8 cellular contexts compared by ENCODE assay signal in genomic region chr1:93908394-93909145, GRCh38. TPM values are rescaled to one million over a fixed set of nuclear protein-coding genes. Genes with fewer than 3 reads are reported as not detected.
DNase-seq lines count a peak whose midpoint lies in the region; ATAC-seq and TF ChIP-seq lines count a peak whose summit lies in the region.

No MANE protein-coding gene starts in this region.

- 0 to 1% (median 0%) methylated on average over 33 to 49 of the region's 49 CpGs for WGBS in spleen, 5 donors

- H3K4me3 ChIP-seq in SU-DHL-6 (ENCODE audit: insufficient read depth, low read length, poor library complexity, severe bottlenecking) (peak overlapping the region; percentile 65), ascending aorta (peak overlapping the region; percentile 92 to 96), iPS-20b (ENCODE audit: low read length) (peak overlapping the region; percentile 73), spleen (peak overlapping the region; percentile 35 to 95 (median 87))

- H3K79me2 ChIP-seq in SU-DHL-6 (ENCODE audit: insufficient read depth, low read length), result peaks cover 49% of the 10 kb centered on the region

- peak in 10 of 14 donors; percentile 18 to 66 (median 38) for DNase-seq in C1 segment of cervical spinal cord (lab: John Stamatoyannopoulos, UW)
- peak in 1 of 2 donors; percentile 66 for DNase-seq in ascending aorta (ENCODE audit: low spot score in 2 of 2)
- peak; percentile 95 for DNase-seq in spleen
- no peak for DNase-seq in D341Med (ENCODE audit: low spot score)

- H3K9me3 ChIP-seq in SU-DHL-6 (ENCODE audit: insufficient read depth, low read length) (no peaks in the 10 kb centered on the region), ascending aorta (no peaks in the 10 kb centered on the region), iPS-20b (ENCODE audit: insufficient read depth, low read depth, low read length) (no peaks in the 10 kb centered on the region), spleen (peaks cover 0 to 6% (median 2%) of the 10 kb centered on the region in 8 donors)

- intact Hi-C loops in ascending aorta (cut with DNase I) (loop anchor here (1.0 to 10.0 kb wide), 5 partner anchors 29 to 728 kb away; partner anchors contain the start of genes ARHGAP29, CCDC18, DNTTIP2 and TMED5), spleen (cut with DNase I; ENCODE audit: low total_unique reads) (no loop called here)

- H3K27me3 ChIP-seq in SU-DHL-6 (ENCODE audit: low read length) (no peaks in the 10 kb centered on the region), ascending aorta (no peaks in the 10 kb centered on the region), iPS-20b (ENCODE audit: insufficient read depth, low read length) (peaks cover 13% of the 10 kb centered on the region), spleen (replicated peaks in 1 of 7) (no peaks in the 10 kb centered on the region)

- H3K4me1 ChIP-seq in ascending aorta (peaks cover 0 to 7% of the 10 kb centered on the region in 2 donors), iPS-20b (ENCODE audit: insufficient read depth, low read length) (no peaks in the 10 kb centered on the region), spleen (peaks cover 9 to 59% (median 43%) of the 10 kb centered on the region in 6 donors)

- TF ChIP-seq CTCF in SU-DHL-6 (IDR thresholded peaks at IDR 0.05; ENCODE audit: insufficient read depth, low read length, poor library complexity, severe bottlenecking) (no peak), ascending aorta (IDR thresholded peaks at IDR 0.05) (no peak), spleen (IDR thresholded peaks at IDR 0.05 in 8 of 11, conservative IDR thresholded peaks at IDR 0.05 in 3 of 11) (no peak)

- H3K4me2 ChIP-seq in SU-DHL-6 (ENCODE audit: low read depth, low read length, poor library complexity, severe bottlenecking), result peak overlapping the region; percentile 66

- peak overlapping the region; percentile 39 for H2AFZ ChIP-seq in SU-DHL-6 (ENCODE audit: low read depth, low read length, severe bottlenecking)

- ATAC-seq in GM19324 (IDR thresholded peaks at IDR 0.05; ENCODE audit: low FRiP score, unreplicated experiment), result peak; percentile 48
- peak; percentile 37 for ATAC-seq in HG03378 (IDR thresholded peaks at IDR 0.05; ENCODE audit: unreplicated experiment)

- H3K27ac ChIP-seq in SU-DHL-6 (ENCODE audit: low read depth, low read length) (peak overlapping the region; percentile 60), ascending aorta (peak overlapping the region; percentile 82 to 89), iPS-20b (ENCODE audit: low read length) (no peak overlapping the region), spleen (peak overlapping the region; percentile 64 to 97 (median 94))

- H3K9ac ChIP-seq in SU-DHL-6 (ENCODE audit: low read length), result peak overlapping the region; percentile 83
- H3K9ac ChIP-seq in iPS-20b (ENCODE audit: low read depth, low read length), result peak overlapping the region; percentile 80; the same call in 1 of the 2 replicates

- peaks cover 24% of the 10 kb centered on the region; the same call in 1 of the 2 replicates for H3F3A ChIP-seq in SU-DHL-6 (ENCODE audit: insufficient read depth)

- H3K36me3 ChIP-seq in SU-DHL-6 (ENCODE audit: low read length) (no peaks in the 10 kb centered on the region), ascending aorta (no peaks in the 10 kb centered on the region), iPS-20b (ENCODE audit: insufficient read depth, low read depth, low read length) (no peaks in the 10 kb centered on the region), spleen (no peaks in the 10 kb centered on the region)

- no peaks in the 10 kb centered on the region for H4K20me1 ChIP-seq in SU-DHL-6 (ENCODE audit: low read depth, low read length)

- H3K9me2 ChIP-seq in SU-DHL-6 (replicated peaks; ENCODE audit: insufficient read depth, low read length), result no peaks in the 10 kb centered on the region

- TF ChIP-seq POLR2A in spleen (IDR thresholded peaks at IDR 0.05), result no peak

RNA-seq across cellular contexts. Expression of gene GCLM, which starts 0.7 kb away (rescaled TPM):
- total RNA-seq in ascending aorta (3.3 TPM), spleen (10 to 100 TPM; 14.0 to 23.3 (median 19.5) TPM)
- 1 to 10 TPM; 3.6 to 5.4 (median 3.9) TPM for polyA plus RNA-seq in spleen

RNA-seq across cellular contexts. Expression of gene DNTTIP2, which starts 29.6 kb away (rescaled TPM):
- total RNA-seq in ascending aorta (27.1 TPM), spleen (10 to 100 TPM; 32.9 to 57.8 (median 46.0) TPM)
- polyA plus RNA-seq in spleen, result 10 to 100 TPM; 44.0 to 55.9 (median 50.8) TPM
